In the genomic region with DNA sequence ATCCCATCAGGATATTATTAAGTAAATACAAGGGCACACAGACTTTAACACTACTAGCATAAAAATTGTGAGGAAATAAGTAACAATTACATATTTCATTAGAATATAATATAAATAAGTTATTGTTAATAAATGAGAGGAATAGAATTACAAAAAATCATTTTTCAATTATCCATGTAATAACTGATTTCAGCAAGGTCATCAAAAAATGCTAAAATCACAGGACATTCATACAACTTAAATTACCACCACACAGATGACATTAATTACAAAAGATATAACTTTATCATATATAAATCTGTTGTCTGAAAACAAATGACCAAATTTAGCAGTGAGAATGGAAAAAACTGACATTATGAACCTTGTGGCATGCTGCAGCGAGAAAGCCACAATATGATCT, we compare ENCODE assay signal across 24 cellular contexts.
"Had no signal": no experiment of that assay in that cellular context is flagged by ENCODE, and none has a peak within 500 bp of the region (broad histone marks: within the 10 kb centered on the region; RNA-seq: fewer than 3 reads in every experiment).

No MANE protein-coding gene starts in this region.

- DNase-seq: effector CD4-positive, alpha-beta T cell; endodermal cell; erythroblast; foreskin melanocyte; heart left ventricle; hippocampal formation; mammary epithelial cell; natural killer cell; nucleus accumbens; pancreas; right cardiac atrium; stimulated activated CD4-positive, alpha-beta T cell treated with anti-CD3 and anti-CD28 coated beads, Interleukin-4, amount 100 ng/mL, for 1 hour; stimulated activated CD8-positive, alpha-beta memory T cell treated with anti-CD3 and anti-CD28 coated beads, Interleukin-4, amount 100 ng/mL, for 48 hours; stimulated activated naive CD8-positive, alpha-beta T cell treated with anti-CD3 and anti-CD28 coated beads, Interleukin-15, Interleukin-2, amounts not matched to agents 100 U/mL and 50 U/mL, for 24 hours; thyroid gland; uterus had no signal

- H3K9ac ChIP-seq: neural progenitor cell had no signal

- H3K27ac ChIP-seq: coronary artery, heart left ventricle, neural progenitor cell, pancreas, suprapubic skin, thyroid gland, uterus had no signal

- H3K4me1 Mint-ChIP-seq: endodermal cell, neural progenitor cell had no signal

- H3K36me3 ChIP-seq: neural progenitor cell, pancreas, thyroid gland, uterus had no signal

- ATAC-seq: heart left ventricle; left lobe of liver; natural killer cell; pancreas; right cardiac atrium; stimulated activated effector memory CD8-positive, alpha-beta T cell treated with anti-CD3 and anti-CD28 coated beads, Interleukin-12 subunit alpha, Interleukin-12 subunit beta, amount 100 ng/mL, for 72 hours; stimulated activated naive CD8-positive, alpha-beta T cell treated with anti-CD3 and anti-CD28 coated beads, Interleukin-15, Interleukin-2, amounts not matched to agents 100 U/mL and 50 U/mL, for 24 hours had no signal

- H3K27me3 ChIP-seq: heart left ventricle, neural progenitor cell, pancreas, suprapubic skin, thyroid gland, uterus had no signal

- H2AFZ ChIP-seq: neural progenitor cell had no signal

- H3K4me1 ChIP-seq: neural progenitor cell, uterus had no signal

- H3K9me3 Mint-ChIP-seq: endodermal cell; natural killer cell; neural progenitor cell; stimulated activated effector memory CD8-positive, alpha-beta T cell treated with anti-CD3 and anti-CD28 coated beads, Interleukin-12 subunit alpha, Interleukin-12 subunit beta, amount 100 ng/mL, for 72 hours; type B pancreatic cell had no signal

- H3K27ac Mint-ChIP-seq: endodermal cell; neural progenitor cell; progenitor cell of endocrine pancreas; stimulated activated effector memory CD8-positive, alpha-beta T cell treated with anti-CD3 and anti-CD28 coated beads, Interleukin-12 subunit alpha, Interleukin-12 subunit beta, amount 100 ng/mL, for 72 hours; type B pancreatic cell had no signal

- H3K36me3 Mint-ChIP-seq: natural killer cell had no signal

- FAIRE-seq: endothelial cell of umbilical vein had no signal

- H3K27me3 Mint-ChIP-seq: progenitor cell of endocrine pancreas, type B pancreatic cell had no signal

- H3K4me2 ChIP-seq: neural progenitor cell had no signal

- H3K4me3 Mint-ChIP-seq: endodermal cell; natural killer cell; neural progenitor cell; stimulated activated effector memory CD8-positive, alpha-beta T cell treated with anti-CD3 and anti-CD28 coated beads, Interleukin-12 subunit alpha, Interleukin-12 subunit beta, amount 100 ng/mL, for 72 hours; type B pancreatic cell had no signal

- H3K9me3 ChIP-seq: heart left ventricle, pancreas, suprapubic skin, thyroid gland, uterus had no signal

- H3K4me3 ChIP-seq: coronary artery, heart left ventricle, neural progenitor cell, pancreas, suprapubic skin, thyroid gland, uterus had no signal
